8 cellular contexts compared by ENCODE assay signal in genomic region chr1:110783292-110783918, GRCh38.
A peak's percentile ranks its signal among the peaks of the same experiment; 100 is the strongest.
DNase-seq lines count a peak whose midpoint lies in the region; ATAC-seq, FAIRE-seq and TF ChIP-seq lines count a peak whose summit lies in the region.

No MANE protein-coding gene starts in this region.

- no peaks in the 10 kb centered on the region for H3K4me1 ChIP-seq in K562 (replicated peaks in 1 of 2; ENCODE audit: control insufficient read depth in 2 of 2, insufficient read depth in 2 of 2, low read length in 2 of 2)

- H3K9me3 ChIP-seq in K562 (replicated peaks; ENCODE audit: control insufficient read depth, insufficient read depth, low read depth, low read length) = no peaks in the 10 kb centered on the region

- H3K9me1 ChIP-seq in K562 (ENCODE audit: control insufficient read depth, insufficient read depth, low read length) = no peaks in the 10 kb centered on the region

- H3K27ac Mint-ChIP-seq in T-helper 2 cell treated with Interferon-gamma antibody and Interleukin-4, amounts not matched to agents 5 μg/mL and 100 μg/mL, for 36 hours = no peak overlapping the region

- 0% methylated on average over 5 of the region's 5 CpGs for WGBS in K562 (ENCODE audit: insufficient coverage, low coverage, missing lambda C conversion rate)

- CTCF ChIA-PET in K562 (lab: Yijun Ruan, JAX; ENCODE audit: low intra/inter-chr PET ratio) = interaction anchor here (0.6 to 1.7 kb wide), 5 partner anchors 152 to 287 kb away, joined by 3 to 8 read pairs (median 3); no protein-coding TSS in a partner anchor

- ATAC-seq in K562 = peak; percentile 78
- no peak for ATAC-seq in HG03469 (IDR thresholded peaks at IDR 0.05; ENCODE audit: unreplicated experiment)

- intact Hi-C loops in K562 (cut with micrococcal nuclease) = loop anchor here (1.0 to 2.0 kb wide), 2 partner anchors 209 to 249 kb away; no protein-coding TSS in a partner anchor

- H3K27ac ChIP-seq in K562 (ENCODE audit: extremely low read depth, low read depth, low read length) = no peak overlapping the region

- peak; percentile 94 to 97 (median 96) for TF ChIP-seq CTCF in K562 (IDR thresholded peaks at IDR 0.05 in 2 of 3, conservative IDR thresholded peaks at IDR 0.05 in 1 of 3; ENCODE audit: insufficient read depth in 2 of 3, low read depth in 1 of 3, low read length in 3 of 3)

- H3K36me3 ChIP-seq in K562 (ENCODE audit: control insufficient read depth, insufficient read depth, low read length) = no peaks in the 10 kb centered on the region

- in situ Hi-C loops in K562 (cut with MboI) = loop anchor here (10.0 kb wide), 1 partner anchor 211 kb away; no protein-coding TSS in a partner anchor

- H3K4me3 ChIP-seq in K562 = no peak overlapping the region

- H3K9ac ChIP-seq in K562 (ENCODE audit: insufficient read depth in 1 of 2, low read depth in 2 of 2, low read length in 2 of 2) = no peak overlapping the region

- H3K36me3 Mint-ChIP-seq in T-helper 2 cell treated with Interferon-gamma antibody and Interleukin-4, amounts not matched to agents 5 μg/mL and 100 μg/mL, for 36 hours (ENCODE audit: low read depth) = peaks cover 4% of the 10 kb centered on the region

- no peak for TF ChIP-seq EP300 in K562 (IDR thresholded peaks at IDR 0.05; ENCODE audit: low read length)

- DNase-seq in NCI-H1436 (lab: John Stamatoyannopoulos, UW) (peak; percentile 41), NCI-H1436 treated with DMSO at 0.1 percent for 48 hours (lab: John Stamatoyannopoulos, UW) (no peak), NCI-H187 treated with DMSO at 0.1 percent for 48 hours (lab: John Stamatoyannopoulos, UW) (peak; percentile 7), K562 (ENCODE audit: extremely low read depth in 1 of 4, low spot score in 3 of 4) (peak; percentile 72 to 75 (median 74)), iPS-NIHi11 (ENCODE audit: low spot score) (peak; percentile 77)
- DNase-seq in T-helper 2 cell treated with Interferon-gamma antibody and Interleukin-4, amounts not matched to agents 5 μg/mL and 100 μg/mL, for 36 hours (ENCODE audit: low spot score) = peak; percentile 46
- peak; percentile 23 to 31 for DNase-seq in stimulated activated CD4-positive, alpha-beta T cell treated with anti-CD3 and anti-CD28 coated beads, Interleukin-12 subunit alpha, Interleukin-12 subunit beta, amount 100 ng/mL, for 24 hours (ENCODE audit: low read depth in 2 of 2)

- H3K9me3 Mint-ChIP-seq in T-helper 2 cell treated with Interferon-gamma antibody and Interleukin-4, amounts not matched to agents 5 μg/mL and 100 μg/mL, for 36 hours = no peaks in the 10 kb centered on the region

- H3K4me3 Mint-ChIP-seq in T-helper 2 cell treated with Interferon-gamma antibody and Interleukin-4, amounts not matched to agents 5 μg/mL and 100 μg/mL, for 36 hours = no peak overlapping the region

- H4K20me1 ChIP-seq in K562 (replicated peaks; ENCODE audit: control insufficient read depth, insufficient read depth, low read length) = no peaks in the 10 kb centered on the region

- TF ChIP-seq RAD21 in K562 (CRISPR knock-in tag; conservative IDR thresholded peaks at IDR 0.05 in 1 of 2, IDR thresholded peaks at IDR 0.05 in 1 of 2) = peak; percentile 75 to 91

- no peaks in the 10 kb centered on the region for H3K79me2 ChIP-seq in K562 (ENCODE audit: control insufficient read depth, insufficient read depth, low read length)

- TF ChIP-seq POLR2A in K562 (conservative IDR thresholded peaks at IDR 0.05) = no peak

- H3K27me3 Mint-ChIP-seq in T-helper 2 cell treated with Interferon-gamma antibody and Interleukin-4, amounts not matched to agents 5 μg/mL and 100 μg/mL, for 36 hours (ENCODE audit: low read depth) = peaks cover 8% of the 10 kb centered on the region

- H3K4me1 Mint-ChIP-seq in T-helper 2 cell treated with Interferon-gamma antibody and Interleukin-4, amounts not matched to agents 5 μg/mL and 100 μg/mL, for 36 hours (ENCODE audit: low read depth) = peaks cover 44% of the 10 kb centered on the region

- peak; percentile 95 for FAIRE-seq in K562 (lab: Jason Lieb, UNC)

- no peak overlapping the region for H2AFZ ChIP-seq in K562 (ENCODE audit: low read depth, low read length)

- no TSS peak for BruUV-seq in K562 (replicated peaks; lab: Mats Ljungman, UMichigan)

- H3K27me3 ChIP-seq in K562 (ENCODE audit: control insufficient read depth in 2 of 2, insufficient read depth in 2 of 2, low read length in 2 of 2) = peaks cover 3 to 7% of the 10 kb centered on the region in 2 experiments; a peak in 2 of 5 replicates

- no peak overlapping the region for H3K4me2 ChIP-seq in K562 (ENCODE audit: insufficient read depth, low read length)

- POLR2A ChIA-PET in K562 (lab: Yijun Ruan, JAX) = interaction anchor here (0.6 to 1.2 kb wide), 5 partner anchors 11 to 35 kb away, joined by 3 to 4 read pairs (median 3); no protein-coding TSS in a partner anchor

TF ChIP-seq in K562, 482 proteins besides CTCF, POLR2A, EP300 and RAD21 (continues in another document):
- TF ChIP-seq MEF2A (IDR thresholded peaks at IDR 0.05; ENCODE audit: control insufficient read depth, low read depth, low read length) (no peak), ZFX (CRISPR knock-in tag; IDR thresholded peaks at IDR 0.05) (no peak), CREB3L1 (IDR thresholded peaks at IDR 0.05; ENCODE audit: borderline replicate concordance, low read depth) (no peak), ZNF347 (CRISPR knock-in tag; IDR thresholded peaks at IDR 0.05; ENCODE audit: low read depth) (no peak), STAG1 (CRISPR knock-in tag; IDR thresholded peaks at IDR 0.05; ENCODE audit: borderline replicate concordance) (peak; percentile 65; the same call in 1 of the 2 replicates), SRSF3 (IDR thresholded peaks at IDR 0.05; ENCODE audit: insufficient read depth, low read length) (no peak), HMBOX1 (IDR thresholded peaks at IDR 0.05) (no peak), KLF16 (IDR thresholded peaks at IDR 0.05) (peak; percentile 68), XRCC5 (IDR thresholded peaks at IDR 0.05; ENCODE audit: low read depth, low read length) (no peak), SPI1 (IDR thresholded peaks at IDR 0.05; ENCODE audit: borderline replicate concordance, low read depth, low read length) (0 out of 2 replicates have a peak, but pooled peaks have one; percentile 20), ZBTB26 (CRISPR knock-in tag; IDR thresholded peaks at IDR 0.05) (no peak), ZNF3 (CRISPR knock-in tag; IDR thresholded peaks at IDR 0.05) (no peak), CHD4 (IDR thresholded peaks at IDR 0.05; ENCODE audit: insufficient read depth, insufficient replicate concordance, low read depth, low read length, poor library complexity, severe bottlenecking) (no peak), RCOR1 (IDR thresholded peaks at IDR 0.05; ENCODE audit: borderline replicate concordance in 1 of 2, low read depth in 2 of 2, low read length in 2 of 2) (peak in 1 of 2 experiments; percentile 59; a peak in 1 of 4 replicates), NR0B1 (IDR thresholded peaks at IDR 0.05; ENCODE audit: partially characterized antibody) (no peak), SMC3 (conservative IDR thresholded peaks at IDR 0.05; ENCODE audit: insufficient read depth, low read depth, low read length) (peak; percentile 93), NCOA4 (IDR thresholded peaks at IDR 0.05; ENCODE audit: partially characterized antibody) (no peak), SAFB2 (IDR thresholded peaks at IDR 0.05; ENCODE audit: borderline replicate concordance, low read depth, low read length, severe bottlenecking) (no peak), FOXJ2 (tag; IDR thresholded peaks at IDR 0.05) (no peak), KDM5B (IDR thresholded peaks at IDR 0.05; ENCODE audit: insufficient replicate concordance, low read depth, low read length) (no peak)
